11 cellular contexts compared by ENCODE assay signal in genomic region chr6:157056275-157056674, GRCh38.
DNase-seq lines count a peak whose midpoint lies in the region; ATAC-seq lines count a peak whose summit lies in the region.
"Had no signal": no experiment of that assay in that cellular context is flagged by ENCODE, and none has a peak within 500 bp of the region (broad histone marks: within the 10 kb centered on the region; RNA-seq: fewer than 3 reads in every experiment).

No MANE protein-coding gene starts in this region.

- H3K4me3 ChIP-seq in MG63: no peak overlapping the region

- no peaks in the 10 kb centered on the region for H3K27me3 ChIP-seq in MG63

- ATAC-seq in GM18519 (IDR thresholded peaks at IDR 0.05; ENCODE audit: low FRiP score, unreplicated experiment) (peak; percentile 35), HG02884 (IDR thresholded peaks at IDR 0.05; ENCODE audit: unreplicated experiment) (peak; percentile 61)
- ATAC-seq: esophagus mucosa had no signal

- no peaks in the 10 kb centered on the region for H3K9me3 ChIP-seq in MG63
- H3K9me3 ChIP-seq: Caco-2 had no signal

- DNase-seq in activated T-helper 9 cell treated with anti-CD3 and anti-CD28 coated beads, Interleukin-2, amount 50 U/mL, for 16 hours (ENCODE audit: low read depth): peak; percentile 8
- DNase-seq in stimulated activated CD4-positive, alpha-beta T cell treated with anti-CD3 and anti-CD28 coated beads, Interleukin-2, amount 100 ng/mL, for 24 hours: peak; percentile 46 to 54
- DNase-seq in UCSD-AML1 (lab: John Stamatoyannopoulos, UW; ENCODE audit: unreplicated experiment) (no peak), NCI-H128 (lab: John Stamatoyannopoulos, UW; ENCODE audit: unreplicated experiment) (no peak), MG63 (no peak)
- DNase-seq: activated CD8-positive, alpha-beta memory T cell treated with anti-CD3 and anti-CD28 coated beads, Interleukin-2, amount 50 U/mL, for 4 hours; Caco-2; NCI-H1417 had no signal

- H3K36me3 ChIP-seq in MG63: no peaks in the 10 kb centered on the region; the same call in 1 of the 2 replicates

Comparison
In these comparisons a context has a peak if more than half of its experiments do, and no peak if none do; other contexts are left out.
1. DNase-seq: peak in activated T-helper 9 cell treated with anti-CD3 and anti-CD28 coated beads, Interleukin-2, amount 50 U/mL, for 16 hours (single experiment) and stimulated activated CD4-positive, alpha-beta T cell treated with anti-CD3 and anti-CD28 coated beads, Interleukin-2, amount 100 ng/mL, for 24 hours (2 of 2); none in UCSD-AML1 (single experiment), NCI-H128 (single experiment) and MG63 (single experiment).